In the genomic region with DNA sequence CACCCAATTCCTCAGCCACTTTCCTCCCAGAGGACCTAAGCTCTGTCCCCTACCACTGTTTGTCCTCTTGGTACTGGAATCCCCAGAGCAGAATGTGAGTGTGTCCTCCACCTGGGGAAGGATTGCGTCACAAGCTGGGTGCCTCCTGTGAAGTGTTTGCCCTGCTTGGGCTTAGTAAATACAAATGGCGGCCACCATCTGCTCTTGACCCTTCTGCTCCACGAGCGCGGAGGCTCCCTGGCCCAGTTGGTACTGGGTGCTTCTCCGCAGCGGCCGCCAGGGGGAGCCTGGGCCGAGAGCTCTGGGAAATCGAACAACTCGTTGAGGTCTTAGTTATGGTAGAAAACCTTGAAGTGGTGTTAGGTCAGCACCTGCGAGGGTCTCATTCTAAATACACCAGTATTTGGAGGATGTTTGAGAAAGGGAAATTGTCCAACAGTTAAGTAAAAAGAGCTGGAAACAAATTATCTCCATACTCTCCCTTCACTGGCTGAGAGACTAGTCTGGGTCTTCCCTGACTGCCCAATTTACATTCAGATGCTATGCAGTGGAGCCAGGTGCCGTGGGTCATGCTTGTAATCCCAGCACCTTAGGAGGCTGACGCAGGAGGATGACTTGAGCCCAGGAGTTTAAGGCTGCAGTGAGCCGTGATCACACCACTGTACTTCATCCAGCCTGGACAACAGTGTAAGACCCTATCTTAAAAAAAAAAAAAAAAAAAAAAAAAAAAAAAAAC, we compare ENCODE assay signal across 8 cellular contexts.
DNase-seq lines count a peak whose midpoint lies in the region; ATAC-seq and TF ChIP-seq lines count a peak whose summit lies in the region.

No MANE protein-coding gene starts in this region.

- no peak for TF ChIP-seq POLR2A in Peyer's patch (IDR thresholded peaks at IDR 0.05)

- DNase-seq in Daoy (ENCODE audit: low read depth) (peak; percentile 57), Peyer's patch (peak in 2 of 3 donors; percentile 54 to 59), amniotic epithelial cell (ENCODE audit: low read depth) (peak; percentile 12), islet precursor cell (peak; percentile 76), MG63 (no peak)
- peak; percentile 1 for DNase-seq in stimulated activated CD8-positive, alpha-beta memory T cell treated with anti-CD3 and anti-CD28 coated beads, Interleukin-12 subunit alpha, Interleukin-12 subunit beta, amount 100 ng/mL, for 4 hours (ENCODE audit: low read depth)
- no peak for DNase-seq in effector CD8-positive, alpha-beta T cell (lab: John Stamatoyannopoulos, UW)

- no peak overlapping the region for H3K27ac ChIP-seq in Peyer's patch

- ATAC-seq in HG02798 (IDR thresholded peaks at IDR 0.05; ENCODE audit: poor library complexity, unreplicated experiment), result peak; percentile 79

- no peaks in the 10 kb centered on the region for H3K4me1 ChIP-seq in Peyer's patch

- H3K4me3 ChIP-seq in Peyer's patch (no peak overlapping the region), MG63 (no peak overlapping the region)

- H3K36me3 ChIP-seq in Peyer's patch, result no peaks in the 10 kb centered on the region
- H3K36me3 ChIP-seq in MG63, result no peaks in the 10 kb centered on the region

- H3K27me3 ChIP-seq in Peyer's patch (no peaks in the 10 kb centered on the region), MG63 (no peaks in the 10 kb centered on the region)

- H3K9me3 ChIP-seq in Peyer's patch, result no peaks in the 10 kb centered on the region
- H3K9me3 ChIP-seq in MG63, result no peaks in the 10 kb centered on the region

- TF ChIP-seq CTCF in Peyer's patch (IDR thresholded peaks at IDR 0.05), result peak in 4 of 6 experiments; percentile 48 to 71 (median 56)

Comparison
In these comparisons a context has a peak if more than half of its experiments do, and no peak if none do; other contexts are left out.
1. DNase-seq: peak in Daoy (single experiment), Peyer's patch (2 of 3), amniotic epithelial cell (single experiment), islet precursor cell (single experiment) and stimulated activated CD8-positive, alpha-beta memory T cell treated with anti-CD3 and anti-CD28 coated beads, Interleukin-12 subunit alpha, Interleukin-12 subunit beta, amount 100 ng/mL, for 4 hours (single experiment); none in MG63 (single experiment) and effector CD8-positive, alpha-beta T cell (single experiment).